In the genomic region with DNA sequence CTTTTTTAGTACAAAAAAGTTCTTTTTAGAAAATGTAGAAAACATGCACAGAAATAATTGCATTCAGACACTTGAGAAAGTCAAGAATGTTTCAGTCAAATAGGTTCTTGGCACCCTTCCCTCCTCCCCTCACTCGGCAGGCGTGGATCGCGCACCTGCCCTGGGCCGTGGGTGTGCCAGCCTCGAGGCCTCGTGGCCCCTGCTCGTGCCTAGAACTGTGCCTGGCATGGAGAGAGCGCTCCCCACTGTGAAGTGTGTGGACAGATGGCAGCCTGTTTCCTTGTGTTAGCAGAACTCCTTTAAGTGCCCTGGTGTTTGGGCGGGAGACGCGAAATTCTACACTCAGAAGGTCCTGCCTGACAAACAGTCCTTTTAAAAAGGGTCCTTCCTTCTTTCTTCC, we compare ENCODE assay signal across 28 cellular contexts. TPM values are rescaled to one million over a fixed set of nuclear protein-coding genes. Genes with fewer than 3 reads are reported as not detected.
A peak's percentile ranks its signal among the peaks of the same experiment; 100 is the strongest.
DNase-seq lines count a peak whose midpoint lies in the region; ATAC-seq and TF ChIP-seq lines count a peak whose summit lies in the region.
"Had no signal": no experiment of that assay in that cellular context is flagged by ENCODE, and none has a peak within 500 bp of the region (broad histone marks: within the 10 kb centered on the region; RNA-seq: fewer than 3 reads in every experiment).

No MANE protein-coding gene starts in this region.

- peak overlapping the region in 9 of 11 experiments; percentile 93 to 100 (median 99); a peak in 16 of 22 replicates for H3K27ac ChIP-seq in BLaER1 treated with 17β-estradiol and CSF1 and Interleukin-3, amounts not matched to agents 10 nM and 100 nM
- H3K27ac ChIP-seq in endodermal cell (ENCODE audit: low read depth, low read length): no peak overlapping the region
- H3K27ac ChIP-seq: A549, HL-60, KMS-11, VCaP had no signal

- in situ Hi-C loops in ACHN (cut with HindIII; ENCODE audit: low pct_ligation_motif_present, low pct_unique_long_range_greater_than_20kb, low sequenced_read_pairs): no loop called here

- H3K4me3 Mint-ChIP-seq in endodermal cell: no peak overlapping the region
- H3K4me3 Mint-ChIP-seq: activated CD4-positive, alpha-beta T cell treated with anti-CD3 and anti-CD28 coated beads, Interleukin-2, amount 10 ng/mL, durations not matched to agents 24 days and 14 days; activated naive CD8-positive, alpha-beta T cell treated with anti-CD3 and anti-CD28 coated beads, Interleukin-2, amount 10 ng/mL, durations not matched to agents 7 days and 5 days; effector memory CD8-positive, alpha-beta T cell; H9; natural killer cell treated with Interleukin-12 subunit alpha and Interleukin-12 subunit beta and Interleukin-15 and Interleukin-18, amount 100 ng/mL, for 72 hours had no signal

- no peaks in the 10 kb centered on the region for H3K9me3 ChIP-seq in BLaER1 treated with 17β-estradiol and CSF1 and Interleukin-3, amounts not matched to agents 10 nM and 100 nM (replicated peaks in 1 of 11)
- no peaks in the 10 kb centered on the region for H3K9me3 ChIP-seq in endodermal cell (ENCODE audit: control insufficient read depth, low read length)
- H3K9me3 ChIP-seq: A549 had no signal

- H3K36me3 Mint-ChIP-seq in endodermal cell (ENCODE audit: low read depth): no peaks in the 10 kb centered on the region
- H3K36me3 Mint-ChIP-seq: activated naive CD8-positive, alpha-beta T cell treated with anti-CD3 and anti-CD28 coated beads, Interleukin-2, amount 10 ng/mL, durations not matched to agents 7 days and 5 days; natural killer cell treated with Interleukin-12 subunit alpha and Interleukin-12 subunit beta and Interleukin-15 and Interleukin-18, amount 100 ng/mL, for 72 hours had no signal

- no peak for TF ChIP-seq CTCF in endodermal cell (conservative IDR thresholded peaks at IDR 0.05)

- intact Hi-C loops in sciatic nerve (cut with DNase I): no loop called here

- H3K4me1 Mint-ChIP-seq in endodermal cell: peaks cover 23% of the 10 kb centered on the region

- peaks cover 0 to 67% (median 49%) of the 10 kb centered on the region in 11 experiments; a peak in 20 of 22 replicates for H4K20me1 ChIP-seq in BLaER1 treated with 17β-estradiol and CSF1 and Interleukin-3, amounts not matched to agents 10 nM and 100 nM

- peak overlapping the region; percentile 1 to 100 (median 94); a peak in 20 of 22 replicates for H3K4me2 ChIP-seq in BLaER1 treated with 17β-estradiol and CSF1 and Interleukin-3, amounts not matched to agents 10 nM and 100 nM
- H3K4me2 ChIP-seq: A549, KMS-11 had no signal

- peak overlapping the region; percentile 44 for H3K27ac Mint-ChIP-seq in endodermal cell
- H3K27ac Mint-ChIP-seq: activated CD4-positive, alpha-beta T cell treated with anti-CD3 and anti-CD28 coated beads, Interleukin-2, amount 10 ng/mL, durations not matched to agents 24 days and 14 days; activated naive CD8-positive, alpha-beta T cell treated with anti-CD3 and anti-CD28 coated beads, Interleukin-2, amount 10 ng/mL, durations not matched to agents 7 days and 5 days; effector memory CD8-positive, alpha-beta T cell; natural killer cell treated with Interleukin-12 subunit alpha and Interleukin-12 subunit beta and Interleukin-15 and Interleukin-18, amount 100 ng/mL, for 72 hours had no signal

- no peaks in the 10 kb centered on the region for H3K27me3 Mint-ChIP-seq in endodermal cell (ENCODE audit: insufficient read depth)

- peaks cover 0 to 18% (median 2%) of the 10 kb centered on the region in 11 experiments; a peak in 7 of 22 replicates for H3K36me3 ChIP-seq in BLaER1 treated with 17β-estradiol and CSF1 and Interleukin-3, amounts not matched to agents 10 nM and 100 nM
- no peaks in the 10 kb centered on the region for H3K36me3 ChIP-seq in endodermal cell (ENCODE audit: control insufficient read depth, insufficient read depth, low read length)

- DNase-seq in NCI-H2171 treated with DMSO at 0.1 percent for 48 hours (lab: John Stamatoyannopoulos, UW) (peak; percentile 12), NCI-H2171 (lab: John Stamatoyannopoulos, UW) (no peak), endodermal cell (peak; percentile 24), sciatic nerve (ENCODE audit: low spot score) (peak; percentile 46), AML-193 (lab: John Stamatoyannopoulos, UW) (no peak), ACHN (no peak)
- DNase-seq: activated CD4-positive, alpha-beta T cell treated with anti-CD3 and anti-CD28 coated beads, Interleukin-2, amount 10 ng/mL, durations not matched to agents 24 days and 14 days; activated CD8-positive, alpha-beta memory T cell treated with anti-CD3 and anti-CD28 coated beads for 24 hours; activated gamma-delta T cell; activated T-cell treated with anti-CD3 and anti-CD28 coated beads for 4 hours; effector memory CD8-positive, alpha-beta T cell; erythroblast; GF-D8; glutamatergic neuron; H9; NCI-H2081; stimulated activated CD4-positive, alpha-beta T cell treated with anti-CD3 and anti-CD28 coated beads, Interleukin-2, amount 100 ng/mL, for 24 hours; stimulated activated naive CD8-positive, alpha-beta T cell treated with anti-CD3 and anti-CD28 coated beads, Interleukin-15, Interleukin-2, amounts not matched to agents 100 U/mL and 50 U/mL, for 24 hours; T1000 had no signal

- H3K4me1 ChIP-seq in BLaER1 treated with 17β-estradiol and CSF1 and Interleukin-3, amounts not matched to agents 10 nM and 100 nM: peaks cover 55 to 100% (median 97%) of the 10 kb centered on the region in 10 experiments
- peaks cover 4% of the 10 kb centered on the region for H3K4me1 ChIP-seq in endodermal cell (ENCODE audit: control insufficient read depth, insufficient read depth, low read length)

- 95 to 96% methylated on average over 6 to 12 of the region's 12 CpGs for WGBS in endodermal cell (ENCODE audit: insufficient coverage in 1 of 2, insufficient read length in 1 of 2), 2 experiments

- no peaks in the 10 kb centered on the region for H3K9me3 Mint-ChIP-seq in endodermal cell
- H3K9me3 Mint-ChIP-seq: activated CD4-positive, alpha-beta T cell treated with anti-CD3 and anti-CD28 coated beads, Interleukin-2, amount 10 ng/mL, durations not matched to agents 24 days and 14 days; activated naive CD8-positive, alpha-beta T cell treated with anti-CD3 and anti-CD28 coated beads, Interleukin-2, amount 10 ng/mL, durations not matched to agents 7 days and 5 days; effector memory CD8-positive, alpha-beta T cell; H9; natural killer cell treated with Interleukin-12 subunit alpha and Interleukin-12 subunit beta and Interleukin-15 and Interleukin-18, amount 100 ng/mL, for 72 hours had no signal

- no peak for ATAC-seq in sciatic nerve
- ATAC-seq in GM21390 (IDR thresholded peaks at IDR 0.05; ENCODE audit: unreplicated experiment): no peak
- ATAC-seq: A549; effector memory CD8-positive, alpha-beta T cell; natural killer cell treated with Interleukin-12 subunit alpha and Interleukin-12 subunit beta and Interleukin-15 and Interleukin-18, amount 100 ng/mL, for 72 hours; stimulated activated naive CD8-positive, alpha-beta T cell treated with anti-CD3 and anti-CD28 coated beads, Interleukin-15, Interleukin-2, amounts not matched to agents 100 U/mL and 50 U/mL, for 24 hours had no signal

- no peaks in the 10 kb centered on the region for H3K27me3 ChIP-seq in BLaER1 treated with 17β-estradiol and CSF1 and Interleukin-3, amounts not matched to agents 10 nM and 100 nM
- H3K27me3 ChIP-seq in endodermal cell (ENCODE audit: control insufficient read depth, insufficient read depth, low read length, poor library complexity, severe bottlenecking): no peaks in the 10 kb centered on the region

- H3K4me3 ChIP-seq in BLaER1 treated with 17β-estradiol and CSF1 and Interleukin-3, amounts not matched to agents 10 nM and 100 nM: peak overlapping the region in 1 of 10 experiments; percentile 16; a peak in 1 of 20 replicates
- no peak overlapping the region for H3K4me3 ChIP-seq in endodermal cell (ENCODE audit: low read length)
- H3K4me3 ChIP-seq: A549 had no signal

- H3K9ac ChIP-seq in BLaER1 treated with 17β-estradiol and CSF1 and Interleukin-3, amounts not matched to agents 10 nM and 100 nM: peak overlapping the region in 7 of 11 experiments; percentile 82 to 92 (median 88); a peak in 14 of 22 replicates
- no peak overlapping the region for H3K9ac ChIP-seq in endodermal cell (ENCODE audit: extremely low read depth, low read length, poor library complexity, severe bottlenecking)
- H3K9ac ChIP-seq: KMS-11 had no signal

RNA-seq across cellular contexts. Expression of a gene that starts 14.7 kb away (rescaled TPM):
- total RNA-seq in endodermal cell (10 to 100 TPM; 45.2 to 48.6 TPM), sciatic nerve (40.7 TPM)
- 47.0 TPM for polyA plus RNA-seq in endodermal cell (2013, experiment 1 of 2)
- 44.0 TPM for polyA plus RNA-seq in endodermal cell (2013, experiment 2 of 2)

RNA-seq across cellular contexts. Expression of a gene that starts 58.5 kb away (rescaled TPM):
- total RNA-seq in endodermal cell (1 to 10 TPM in 1 of 2 donors, under 1 TPM in 1; 1.00 to 2.5 TPM), sciatic nerve (1.8 TPM)
- polyA plus RNA-seq in endodermal cell (2013, experiment 1 of 2): 0.32 TPM
- polyA plus RNA-seq in endodermal cell (2013, experiment 2 of 2): 0.41 TPM
- polyA plus RNA-seq: keratinocyte had no signal

Comparison
In these comparisons a context has a peak if more than half of its experiments do, and no peak if none do; other contexts are left out.
1. DNase-seq: peak in NCI-H2171 treated with DMSO at 0.1 percent for 48 hours (single experiment), endodermal cell (single experiment) and sciatic nerve (single experiment); none in NCI-H2171 (single experiment), AML-193 (0 of 2) and ACHN (single experiment).